Comparison of ENCODE assay signal across 25 cellular contexts in genomic region chr1:15191785-15192184, GRCh38. TPM values are rescaled to one million over a fixed set of nuclear protein-coding genes. Genes with fewer than 3 reads are reported as not detected.
DNase-seq lines count a peak whose midpoint lies in the region; ATAC-seq, FAIRE-seq and TF ChIP-seq lines count a peak whose summit lies in the region.
"Had no signal": no experiment of that assay in that cellular context is flagged by ENCODE, and none has a peak within 500 bp of the region (broad histone marks: within the 10 kb centered on the region; RNA-seq: fewer than 3 reads in every experiment).

No MANE protein-coding gene starts in this region.

- H4K20me1 ChIP-seq in hepatocyte (ENCODE audit: insufficient read depth, poor library complexity, severe bottlenecking) (no peaks in the 10 kb centered on the region), PC-3 (ENCODE audit: low read length) (no peaks in the 10 kb centered on the region)

- no TSS peak for BruUV-seq in Caco-2 (replicated peaks; lab: Mats Ljungman, UMichigan)
- BruUV-seq in PC-3 (replicated peaks; lab: Mats Ljungman, UMichigan), result no TSS peak

- H3F3A ChIP-seq in PC-3 (ENCODE audit: low read length, unreplicated experiment), result no peaks in the 10 kb centered on the region

- FAIRE-seq in A549 (lab: Jason Lieb, UNC), result no peak

- 94% methylated on average over 14 of the region's 14 CpGs for WGBS in A549 (ENCODE audit: missing lambda C conversion rate)
- WGBS in hepatocyte (ENCODE audit: low lambda C conversion rate, missing lambda C conversion rate), result 84% methylated on average over 14 of the region's 14 CpGs

- H3K4me3 Mint-ChIP-seq in Caco-2 (ENCODE audit: unreplicated experiment) (peak overlapping the region; percentile 52), T-helper 17 cell (no peak overlapping the region)
- H3K4me3 Mint-ChIP-seq: CD8-positive, alpha-beta T cell; H9 had no signal

- no peak for TF ChIP-seq CTCF in A549 (IDR thresholded peaks at IDR 0.05)
- no peak for TF ChIP-seq CTCF in Caco-2 (IDR thresholded peaks at IDR 0.05; ENCODE audit: insufficient read depth in 1 of 2, low read depth in 1 of 2, low read length in 1 of 2, severe bottlenecking in 1 of 2, unreplicated experiment in 1 of 2)
- TF ChIP-seq CTCF in hepatocyte (IDR thresholded peaks at IDR 0.05; ENCODE audit: poor library complexity), result no peak
- TF ChIP-seq CTCF in PC-3 (conservative IDR thresholded peaks at IDR 0.05; ENCODE audit: low read depth, low read length), result no peak

- peaks cover 35% of the 10 kb centered on the region for H3K4me1 Mint-ChIP-seq in Caco-2 (ENCODE audit: low read depth, unreplicated experiment)
- H3K4me1 Mint-ChIP-seq in T-helper 17 cell, result peaks cover 3% of the 10 kb centered on the region

- H3K79me2 ChIP-seq in hepatocyte, result peaks cover 63% of the 10 kb centered on the region
- peaks cover 38% of the 10 kb centered on the region for H3K79me2 ChIP-seq in PC-3 (ENCODE audit: low read length)

- H3K27me3 Mint-ChIP-seq in Caco-2 (ENCODE audit: insufficient read depth, unreplicated experiment), result no peaks in the 10 kb centered on the region
- H3K27me3 Mint-ChIP-seq in T-helper 17 cell, result peaks cover 24% of the 10 kb centered on the region

- H3K27me3 ChIP-seq in Caco-2 (replicated peaks; ENCODE audit: control insufficient read depth, insufficient read depth, low read length) (no peaks in the 10 kb centered on the region), hepatocyte (no peaks in the 10 kb centered on the region), stomach smooth muscle (ENCODE audit: control insufficient read depth in 1 of 2, insufficient read depth in 2 of 2, low read length in 2 of 2) (no peaks in the 10 kb centered on the region), PC-3 (ENCODE audit: low read length) (no peaks in the 10 kb centered on the region)
- H3K27me3 ChIP-seq: MG63, SJCRH30 had no signal

- H3K9me3 Mint-ChIP-seq in Caco-2 (ENCODE audit: unreplicated experiment), result no peaks in the 10 kb centered on the region
- H3K9me3 Mint-ChIP-seq: CD8-positive, alpha-beta T cell; H9 had no signal

- peak overlapping the region; percentile 91 to 92 for H3K27ac ChIP-seq in A549
- peak overlapping the region; percentile 93 for H3K27ac ChIP-seq in hepatocyte
- H3K27ac ChIP-seq in stomach smooth muscle (ENCODE audit: low read length), result peak overlapping the region; percentile 49
- no peak overlapping the region for H3K27ac ChIP-seq in PC-3 (ENCODE audit: low read length)
- H3K27ac ChIP-seq: GM23248, SJCRH30 had no signal

- H3K4me1 ChIP-seq in A549 (peaks cover 83% of the 10 kb centered on the region), Caco-2 (peaks cover 66% of the 10 kb centered on the region), hepatocyte (ENCODE audit: insufficient read depth) (peaks cover 46% of the 10 kb centered on the region), stomach smooth muscle (ENCODE audit: control insufficient read depth, insufficient read depth, low read length) (peaks cover 58% of the 10 kb centered on the region), PC-3 (ENCODE audit: insufficient read depth, low read length) (no peaks in the 10 kb centered on the region)

- H3K9ac ChIP-seq in stomach smooth muscle (ENCODE audit: low read length in 2 of 2) (no peak overlapping the region), PC-3 (ENCODE audit: low read length) (no peak overlapping the region)
- H3K9ac ChIP-seq: GM23248 had no signal

- H3K36me3 ChIP-seq in Caco-2 (ENCODE audit: control insufficient read depth, insufficient read depth, low read length) (no peaks in the 10 kb centered on the region), hepatocyte (replicated peaks; ENCODE audit: insufficient read depth, low read depth) (no peaks in the 10 kb centered on the region), stomach smooth muscle (ENCODE audit: control insufficient read depth in 2 of 2, insufficient read depth in 2 of 2, low read length in 2 of 2) (peaks cover 0 to 3% of the 10 kb centered on the region in 2 donors), PC-3 (ENCODE audit: low read depth, low read length) (no peaks in the 10 kb centered on the region)
- H3K36me3 ChIP-seq: MG63, SJCRH30 had no signal

- CTCF ChIA-PET in A549 (lab: Yijun Ruan, JAX), result interaction anchor here (1.1 kb wide), 1 partner anchor 40 kb away, joined by 3 read pairs; no protein-coding TSS in a partner anchor
- CTCF ChIA-PET in Caco-2 (lab: Charles Lee), result no interaction called here
- CTCF ChIA-PET in PC-3 (lab: Charles Lee), result no interaction called here

- H2AFZ ChIP-seq in hepatocyte (no peak overlapping the region), PC-3 (ENCODE audit: low read length) (no peak overlapping the region)
- H2AFZ ChIP-seq: GM23248 had no signal

- intact Hi-C loops in Caco-2 (cut with micrococcal nuclease; ENCODE audit: unreplicated experiment), result loop anchor here (2.0 kb wide), 1 partner anchor 81 kb away; no protein-coding TSS in a partner anchor
- intact Hi-C loops in PC-3 (cut with micrococcal nuclease), result no loop called here

- peaks cover 18% of the 10 kb centered on the region for H3K36me3 Mint-ChIP-seq in Caco-2 (ENCODE audit: insufficient read depth, unreplicated experiment)
- no peaks in the 10 kb centered on the region for H3K36me3 Mint-ChIP-seq in T-helper 17 cell (ENCODE audit: low read depth)
- H3K36me3 Mint-ChIP-seq: CD8-positive, alpha-beta T cell had no signal

- TF ChIP-seq EP300 in A549 (IDR thresholded peaks at IDR 0.05), result no peak

- no peak for TF ChIP-seq RAD21 in A549 (conservative IDR thresholded peaks at IDR 0.05 in 1 of 2, IDR thresholded peaks at IDR 0.05 in 1 of 2)

- POLR2A ChIA-PET in A549 (lab: Yijun Ruan, JAX) (no interaction called here), Caco-2 (lab: Charles Lee) (no interaction called here), PC-3 (lab: Charles Lee; ENCODE audit: unreplicated experiment) (no interaction called here)

- no peak for DNase-seq in A549 (ENCODE audit: low read depth in 1 of 2, low spot score in 1 of 2)
- no peak for DNase-seq in Caco-2
- DNase-seq in hepatocyte (ENCODE audit: low spot score), result no peak
- no peak for DNase-seq in NCI-H526 (lab: John Stamatoyannopoulos, UW)
- DNase-seq in T-helper 17 cell, result no peak
- DNase-seq in PC-3, result no peak
- DNase-seq: C1 segment of cervical spinal cord; CD8-positive, alpha-beta T cell; DMS153; DND-41; GM23248; H9; IMR-90; KG1; MG63; NCI-H1105 treated with DMSO at 0.1 percent for 48 hours; NCI-H146; NCI-H1930; NCI-H2107; NCI-H524; NCI-H774; SJCRH30 had no signal

- H3K9me3 ChIP-seq in A549 (no peaks in the 10 kb centered on the region), Caco-2 (no peaks in the 10 kb centered on the region), hepatocyte (ENCODE audit: low read depth) (no peaks in the 10 kb centered on the region), stomach smooth muscle (ENCODE audit: control insufficient read depth in 2 of 2, low read length in 2 of 2) (no peaks in the 10 kb centered on the region), T-helper 17 cell (ENCODE audit: control insufficient read depth, low read length, poor library complexity, severe bottlenecking) (no peaks in the 10 kb centered on the region), PC-3 (ENCODE audit: low read length) (no peaks in the 10 kb centered on the region)
- H3K9me3 ChIP-seq: MG63, SJCRH30 had no signal

- TF ChIP-seq POLR2A in A549 (IDR thresholded peaks at IDR 0.05; ENCODE audit: low read length), result no peak

- no peak for ATAC-seq in A549
- ATAC-seq in T-helper 17 cell, result no peak
- ATAC-seq in PC-3, result no peak
- ATAC-seq: CD8-positive, alpha-beta T cell; Right ventricle myocardium inferior; SK-N-SH treated with all-trans-retinoic acid at 6 μM for 48 hours had no signal

- H3K4me2 ChIP-seq in A549 (peak overlapping the region; percentile 2; the same call in 1 of the 3 replicates), hepatocyte (no peak overlapping the region), PC-3 (ENCODE audit: low read length) (no peak overlapping the region)

- H3K27ac Mint-ChIP-seq in Caco-2 (ENCODE audit: unreplicated experiment) (peak overlapping the region; percentile 75), T-helper 17 cell (no peak overlapping the region)
- H3K27ac Mint-ChIP-seq: CD8-positive, alpha-beta T cell had no signal

- no peak overlapping the region for H3K4me3 ChIP-seq in A549
- H3K4me3 ChIP-seq in Caco-2 (ENCODE audit: low read depth, low read length), result no peak overlapping the region
- no peak overlapping the region for H3K4me3 ChIP-seq in hepatocyte
- H3K4me3 ChIP-seq in stomach smooth muscle (ENCODE audit: low read length in 2 of 2), result no peak overlapping the region
- H3K4me3 ChIP-seq in PC-3 (ENCODE audit: low read length), result no peak overlapping the region
- H3K4me3 ChIP-seq: GM23248, MG63, SJCRH30 had no signal

- H3K9me2 ChIP-seq in hepatocyte (replicated peaks; ENCODE audit: insufficient read depth) (no peaks in the 10 kb centered on the region), PC-3 (replicated peaks; ENCODE audit: low read length) (no peaks in the 10 kb centered on the region)

TF ChIP-seq in A549, 52 proteins besides CTCF, POLR2A, EP300 and RAD21:
- TF ChIP-seq TP53 (CRISPR knock-in tag; IDR thresholded peaks at IDR 0.05), result no peak

RNA-seq across cellular contexts. Expression of gene TMEM51, which starts 38.2 kb away (rescaled TPM):
- polyA plus RNA-seq in A549 (2011; rRNA removed), result 14.3 and 20.0 TPM in 2 replicates
- 21.8 and 26.3 TPM in 2 replicates for polyA plus RNA-seq in A549 (2012; cell fraction: cytosol; rRNA removed)
- 34.5 and 38.7 TPM in 2 replicates for polyA plus RNA-seq in A549 (2012; cell fraction: nucleus; rRNA removed)
- polyA plus RNA-seq in A549 (2017; fragmentation: RNase III; extraction: RNeasy Plus Mini Kit Qiagen cat#74134 plus additional on column Dnase treatment), result 20.9 to 24.2 TPM (median 22.8 TPM) in 3 replicates
- 8.4 and 9.5 TPM in 2 replicates for polyA minus RNA-seq in A549 (2011; rRNA and poly(A)+ RNA removed)
- 24.7 and 25.0 TPM in 2 replicates for total RNA-seq in Caco-2 (2022)
- 23.7 and 24.0 TPM in 2 replicates for total RNA-seq in hepatocyte
- 23.4 and 25.1 TPM in 2 replicates for polyA plus RNA-seq in hepatocyte
- total RNA-seq in T-helper 17 cell, result not detected
- total RNA-seq in PC-3 (2014; rRNA removed), result 12.6 and 20.8 TPM in 2 replicates
- total RNA-seq: CD8-positive, alpha-beta T cell had no signal

RNA-seq across cellular contexts. Expression of gene FHAD1, which starts 55.2 kb away (rescaled TPM):
- 0.28 and 0.31 TPM in 2 replicates for polyA plus RNA-seq in A549 (2011; rRNA removed)
- 0.30 TPM in 2 replicates for polyA plus RNA-seq in A549 (2012; cell fraction: cytosol; rRNA removed)
- 0.30 and 0.49 TPM in 2 replicates for polyA plus RNA-seq in A549 (2012; cell fraction: nucleus; rRNA removed)
- polyA plus RNA-seq in A549 (2017; fragmentation: RNase III; extraction: RNeasy Plus Mini Kit Qiagen cat#74134 plus additional on column Dnase treatment), result 0.32 to 0.45 TPM (median 0.37 TPM) in 3 replicates
- 0.41 and 0.68 TPM in 2 replicates for polyA minus RNA-seq in A549 (2011; rRNA and poly(A)+ RNA removed)
- total RNA-seq in Caco-2 (2022), result 0.18 TPM in 1 of 2 replicates, not detected in the other
- total RNA-seq in hepatocyte, result 0.13 and 0.24 TPM in 2 replicates
- 0.16 and 0.68 TPM in 2 replicates for polyA plus RNA-seq in hepatocyte
- total RNA-seq in T-helper 17 cell, result not detected
- 0.95 and 1.4 TPM in 2 replicates for total RNA-seq in PC-3 (2014; rRNA removed)
- total RNA-seq: CD8-positive, alpha-beta T cell; GM23248; IMR-90; Right ventricle myocardium inferior had no signal
- polyA plus RNA-seq: IMR-90 had no signal

Comparison
In these comparisons a context has a peak if more than half of its experiments do, and no peak if none do; other contexts are left out.
1. RNA of gene TMEM51, which starts 38.2 kb away (total RNA-seq): 24.7 to 25.0 TPM in Caco-2, 23.7 to 24.0 TPM in hepatocyte and 12.6 to 20.8 TPM in PC-3; not detected in T-helper 17 cell; every median in the first group is over 10 times any median in the second.